In the genomic region with DNA sequence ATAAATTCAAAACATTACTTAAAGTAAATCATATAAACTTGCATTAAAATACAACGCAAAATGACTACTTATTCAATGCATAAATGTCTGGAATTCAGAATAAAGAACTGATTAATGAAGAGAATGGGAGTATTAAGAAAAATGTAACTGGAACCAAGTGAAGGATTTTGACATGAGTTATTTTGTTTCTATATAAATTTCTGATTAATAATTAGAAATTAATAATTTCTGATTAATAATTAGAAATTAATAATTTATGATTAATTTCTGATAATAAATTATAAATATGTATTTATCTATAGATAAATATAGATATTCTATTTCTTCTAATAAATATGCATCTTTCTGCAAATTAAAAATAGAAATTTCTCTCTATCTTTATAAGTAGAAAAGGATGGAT, we compare ENCODE assay signal across 21 cellular contexts.
DNase-seq lines count a peak whose midpoint lies in the region; ATAC-seq, FAIRE-seq and TF ChIP-seq lines count a peak whose summit lies in the region.
"Had no signal": no experiment of that assay in that cellular context is flagged by ENCODE, and none has a peak within 500 bp of the region (broad histone marks: within the 10 kb centered on the region; RNA-seq: fewer than 3 reads in every experiment).

No MANE protein-coding gene starts in this region.

- no peaks in the 10 kb centered on the region for H4K20me1 ChIP-seq in K562 (replicated peaks; ENCODE audit: control insufficient read depth, insufficient read depth, low read length)

- in situ Hi-C loops in K562 (cut with MboI), result no loop called here

- CTCF ChIA-PET in K562 (lab: Yijun Ruan, JAX; ENCODE audit: low intra/inter-chr PET ratio), result no interaction called here
- CTCF ChIA-PET in activated CD4-positive, alpha-beta T cell treated with anti-CD3 and anti-CD28 coated beads, Interleukin-2, amount 10 ng/mL, durations not matched to agents 7 days and 5 days (lab: Charles Lee), result no interaction called here

- H3K9ac ChIP-seq in K562 (ENCODE audit: insufficient read depth in 1 of 2, low read depth in 2 of 2, low read length in 2 of 2), result no peak overlapping the region

- H3K27me3 Mint-ChIP-seq in activated CD4-positive, alpha-beta T cell treated with anti-CD3 and anti-CD28 coated beads, Interleukin-2, amount 10 ng/mL, durations not matched to agents 7 days and 5 days, result no peaks in the 10 kb centered on the region
- H3K27me3 Mint-ChIP-seq: CD4-positive, CD25-positive, alpha-beta regulatory T cell had no signal

- H3K4me3 Mint-ChIP-seq in activated CD4-positive, alpha-beta T cell treated with anti-CD3 and anti-CD28 coated beads, Interleukin-2, amount 10 ng/mL, durations not matched to agents 7 days and 5 days, result no peak overlapping the region
- H3K4me3 Mint-ChIP-seq: CD4-positive, CD25-positive, alpha-beta regulatory T cell; CD8-positive, alpha-beta memory T cell had no signal

- H3K27ac ChIP-seq in K562 (ENCODE audit: extremely low read depth, low read depth, low read length), result no peak overlapping the region

- H3K4me2 ChIP-seq in K562 (ENCODE audit: insufficient read depth, low read length), result no peak overlapping the region

- H3K9me1 ChIP-seq in K562 (ENCODE audit: control insufficient read depth, insufficient read depth, low read length), result no peaks in the 10 kb centered on the region

- no peak overlapping the region for H3K4me3 ChIP-seq in K562
- H3K4me3 ChIP-seq: HAP-1 had no signal

- TF ChIP-seq POLR2A in K562 (conservative IDR thresholded peaks at IDR 0.05), result no peak

- no peak for TF ChIP-seq EP300 in K562 (IDR thresholded peaks at IDR 0.05; ENCODE audit: low read length)

- DNase-seq in K562 (ENCODE audit: extremely low read depth in 1 of 4, low spot score in 3 of 4), result no peak
- DNase-seq in NCI-H446 (lab: John Stamatoyannopoulos, UW), result no peak
- DNase-seq in activated CD4-positive, alpha-beta T cell treated with anti-CD3 and anti-CD28 coated beads, Interleukin-2, amount 10 ng/mL, durations not matched to agents 7 days and 5 days, result no peak
- DNase-seq in MV-4-11 (lab: John Stamatoyannopoulos, UW), result no peak
- DNase-seq in AML-193 (lab: John Stamatoyannopoulos, UW), result no peak
- DNase-seq: 8988T; BE2C; C1 segment of cervical spinal cord; CD4-positive, CD25-positive, alpha-beta regulatory T cell; CD8-positive, alpha-beta memory T cell; COR-L47; DMS 273 treated with DMSO at 0.1 percent for 48 hours; DMS53; DND-41; EL had no signal

- H3K4me1 ChIP-seq in K562 (replicated peaks in 1 of 2; ENCODE audit: control insufficient read depth in 2 of 2, insufficient read depth in 2 of 2, low read length in 2 of 2), result no peaks in the 10 kb centered on the region
- H3K4me1 ChIP-seq: BE2C had no signal

- no peaks in the 10 kb centered on the region for H3K36me3 Mint-ChIP-seq in activated CD4-positive, alpha-beta T cell treated with anti-CD3 and anti-CD28 coated beads, Interleukin-2, amount 10 ng/mL, durations not matched to agents 7 days and 5 days (ENCODE audit: low read depth)
- H3K36me3 Mint-ChIP-seq: CD4-positive, CD25-positive, alpha-beta regulatory T cell; CD8-positive, alpha-beta memory T cell had no signal

- BruUV-seq in K562 (replicated peaks; lab: Mats Ljungman, UMichigan), result no TSS peak

- peaks cover 0 to 5% of the 10 kb centered on the region in 2 experiments; a peak in 2 of 5 replicates for H3K27me3 ChIP-seq in K562 (ENCODE audit: control insufficient read depth in 2 of 2, insufficient read depth in 2 of 2, low read length in 2 of 2)
- H3K27me3 ChIP-seq: BE2C had no signal

- intact Hi-C loops in K562 (cut with micrococcal nuclease), result no loop called here

- no peak for ATAC-seq in K562

- no peak for TF ChIP-seq CTCF in K562 (IDR thresholded peaks at IDR 0.05 in 2 of 3, conservative IDR thresholded peaks at IDR 0.05 in 1 of 3; ENCODE audit: insufficient read depth in 2 of 3, low read depth in 1 of 3, low read length in 3 of 3)

- H3K36me3 ChIP-seq in K562 (ENCODE audit: control insufficient read depth, insufficient read depth, low read length), result no peaks in the 10 kb centered on the region
- H3K36me3 ChIP-seq: BE2C, HAP-1 had no signal

- H3K9me3 ChIP-seq in K562 (replicated peaks; ENCODE audit: control insufficient read depth, insufficient read depth, low read depth, low read length), result no peaks in the 10 kb centered on the region
- H3K9me3 ChIP-seq: BE2C, HAP-1 had no signal

- FAIRE-seq in G401.6 (lab: Jason Lieb, UNC) (peak; percentile 94), K562 (lab: Jason Lieb, UNC) (no peak), islet of Langerhans (lab: Jason Lieb, UNC) (peak; percentile 51)
- FAIRE-seq: GM12891, GM19239, H1 had no signal

- H3K9me3 Mint-ChIP-seq in activated CD4-positive, alpha-beta T cell treated with anti-CD3 and anti-CD28 coated beads, Interleukin-2, amount 10 ng/mL, durations not matched to agents 7 days and 5 days, result no peaks in the 10 kb centered on the region

- WGBS in K562 (ENCODE audit: insufficient coverage, low coverage, missing lambda C conversion rate), result 7% methylated on average over 1 of the region's 1 CpG

- H3K4me1 Mint-ChIP-seq in activated CD4-positive, alpha-beta T cell treated with anti-CD3 and anti-CD28 coated beads, Interleukin-2, amount 10 ng/mL, durations not matched to agents 7 days and 5 days, result no peaks in the 10 kb centered on the region
- H3K4me1 Mint-ChIP-seq: CD4-positive, CD25-positive, alpha-beta regulatory T cell; CD8-positive, alpha-beta memory T cell had no signal

- POLR2A ChIA-PET in K562 (lab: Yijun Ruan, JAX), result no interaction called here
- POLR2A ChIA-PET in activated CD4-positive, alpha-beta T cell treated with anti-CD3 and anti-CD28 coated beads, Interleukin-2, amount 10 ng/mL, durations not matched to agents 7 days and 5 days (lab: Charles Lee), result no interaction called here

- no peaks in the 10 kb centered on the region for H3K79me2 ChIP-seq in K562 (ENCODE audit: control insufficient read depth, insufficient read depth, low read length)

- no peak overlapping the region for H2AFZ ChIP-seq in K562 (ENCODE audit: low read depth, low read length)

- H3K27ac Mint-ChIP-seq in activated CD4-positive, alpha-beta T cell treated with anti-CD3 and anti-CD28 coated beads, Interleukin-2, amount 10 ng/mL, durations not matched to agents 7 days and 5 days, result no peak overlapping the region
- H3K27ac Mint-ChIP-seq: CD4-positive, CD25-positive, alpha-beta regulatory T cell; CD8-positive, alpha-beta memory T cell had no signal

- no peak for TF ChIP-seq RAD21 in K562 (CRISPR knock-in tag; conservative IDR thresholded peaks at IDR 0.05 in 1 of 2, IDR thresholded peaks at IDR 0.05 in 1 of 2)

TF ChIP-seq in K562, 482 proteins besides CTCF, POLR2A, EP300 and RAD21:
- TF ChIP-seq CREM (IDR thresholded peaks at IDR 0.05; ENCODE audit: low read depth) (no peak), MCM7 (IDR thresholded peaks at IDR 0.05) (peak in 1 of 2 experiments; percentile 90; a peak in 1 of 4 replicates), ZNF12 (CRISPR knock-in tag; IDR thresholded peaks at IDR 0.05) (no peak), DACH1 (IDR thresholded peaks at IDR 0.05; ENCODE audit: partially characterized antibody) (peak; percentile 88), THRAP3 (IDR thresholded peaks at IDR 0.05; ENCODE audit: borderline replicate concordance) (no peak), FIP1L1 (IDR thresholded peaks at IDR 0.05; ENCODE audit: low read depth, low read length, poor library complexity, severe bottlenecking) (no peak), KHSRP (IDR thresholded peaks at IDR 0.05) (no peak), KDM4B (IDR thresholded peaks at IDR 0.05; ENCODE audit: borderline replicate concordance in 2 of 2, low read depth in 1 of 2) (no peak), ELF2 (CRISPR knock-in tag; IDR thresholded peaks at IDR 0.05) (no peak), PHF20 (IDR thresholded peaks at IDR 0.05; ENCODE audit: partially characterized antibody) (no peak), FOXP1 (CRISPR knock-in tag; IDR thresholded peaks at IDR 0.05) (no peak)
- TF ChIP-seq, protein P1, sequence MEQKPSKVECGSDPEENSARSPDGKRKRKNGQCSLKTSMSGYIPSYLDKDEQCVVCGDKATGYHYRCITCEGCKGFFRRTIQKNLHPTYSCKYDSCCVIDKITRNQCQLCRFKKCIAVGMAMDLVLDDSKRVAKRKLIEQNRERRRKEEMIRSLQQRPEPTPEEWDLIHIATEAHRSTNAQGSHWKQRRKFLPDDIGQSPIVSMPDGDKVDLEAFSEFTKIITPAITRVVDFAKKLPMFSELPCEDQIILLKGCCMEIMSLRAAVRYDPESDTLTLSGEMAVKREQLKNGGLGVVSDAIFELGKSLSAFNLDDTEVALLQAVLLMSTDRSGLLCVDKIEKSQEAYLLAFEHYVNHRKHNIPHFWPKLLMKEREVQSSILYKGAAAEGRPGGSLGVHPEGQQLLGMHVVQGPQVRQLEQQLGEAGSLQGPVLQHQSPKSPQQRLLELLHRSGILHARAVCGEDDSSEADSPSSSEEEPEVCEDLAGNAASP (IDR thresholded peaks at IDR 0.05), result no peak
